ENCODE assay signal across 28 cellular contexts in genomic region chr1:42145726-42146125, GRCh38. TPM values are rescaled to one million over a fixed set of nuclear protein-coding genes. Genes with fewer than 3 reads are reported as not detected.
"Had no signal": no experiment of that assay in that cellular context is flagged by ENCODE, and none has a peak within 500 bp of the region (broad histone marks: within the 10 kb centered on the region; RNA-seq: fewer than 3 reads in every experiment).

No MANE protein-coding gene starts in this region.

- H3K9me3 ChIP-seq: mucosa of descending colon, prostate gland, tibial artery had no signal

- H3K4me3 ChIP-seq: mucosa of descending colon, prostate gland, tibial artery had no signal

- H3K36me3 ChIP-seq: brain microvascular endothelial cell, prostate gland, tibial artery had no signal

- H3K4me1 ChIP-seq: prostate gland, tibial artery had no signal

- FAIRE-seq: endothelial cell of umbilical vein, TTC549 had no signal

- DNase-seq: activated CD4-positive, alpha-beta T cell treated with anti-CD3 and anti-CD28 coated beads for 1 hour; activated CD4-positive, alpha-beta T cell treated with anti-CD3 and anti-CD28 coated beads, Interleukin-2, amount 50 U/mL, for 1 hour; activated CD8-positive, alpha-beta T cell treated with anti-CD3 and anti-CD28 coated beads, Interleukin-2, amount 10 ng/mL, durations not matched to agents 7 days and 5 days; activated gamma-delta T cell treated with Interleukin-2 at 50 U/mL for 16 hours; brain microvascular endothelial cell; caudate nucleus; dermis blood vessel endothelial cell; effector memory CD4-positive, alpha-beta T cell; foreskin melanocyte; hippocampal formation; mesenchymal stem cell; right cardiac atrium; stimulated activated CD4-positive, alpha-beta T cell treated with anti-CD3 and anti-CD28 coated beads, Interleukin-1b, Interleukin-23, amount 100 ng/mL, for 48 hours; stimulated activated naive CD8-positive, alpha-beta T cell treated with anti-CD3 and anti-CD28 coated beads, Interleukin-15, amount 100 ng/mL, for 72 hours; T-helper 1 cell; tibial artery had no signal

- H3K27ac ChIP-seq: brain microvascular endothelial cell, prostate gland, tibial artery had no signal

- H3K27ac Mint-ChIP-seq: activated CD8-positive, alpha-beta T cell treated with anti-CD3 and anti-CD28 coated beads, Interleukin-2, amount 10 ng/mL, durations not matched to agents 7 days and 5 days; activated naive CD4-positive, alpha-beta T cell treated with anti-CD3 and anti-CD28 coated beads, Interleukin-2, amount 50 U/mL, for 24 hours; activated T-helper 1 cell treated with anti-CD3 and anti-CD28 coated beads, Interleukin-12 subunit alpha, Interleukin-12 subunit beta, Interleukin-2, Interleukin-4 antibody, amounts not matched to agents 30 ng/mL and 10 ng/mL and 1 ng/mL, durations not matched to agents 14 hours and 24 hours and 36 hours; stimulated activated naive CD8-positive, alpha-beta T cell treated with anti-CD3 and anti-CD28 coated beads, Interleukin-15, amount 100 ng/mL, for 72 hours had no signal

- H3K4me3 Mint-ChIP-seq: activated CD8-positive, alpha-beta T cell treated with anti-CD3 and anti-CD28 coated beads, Interleukin-2, amount 10 ng/mL, durations not matched to agents 7 days and 5 days; activated naive CD4-positive, alpha-beta T cell treated with anti-CD3 and anti-CD28 coated beads, Interleukin-2, amount 50 U/mL, for 24 hours; activated T-helper 1 cell treated with anti-CD3 and anti-CD28 coated beads, Interleukin-12 subunit alpha, Interleukin-12 subunit beta, Interleukin-2, Interleukin-4 antibody, amounts not matched to agents 30 ng/mL and 10 ng/mL and 1 ng/mL, durations not matched to agents 14 hours and 24 hours and 36 hours; stimulated activated naive CD8-positive, alpha-beta T cell treated with anti-CD3 and anti-CD28 coated beads, Interleukin-15, amount 100 ng/mL, for 72 hours had no signal

- H3K36me3 Mint-ChIP-seq: activated naive CD4-positive, alpha-beta T cell treated with anti-CD3 and anti-CD28 coated beads, Interleukin-2, amount 50 U/mL, for 24 hours had no signal

- H3K9me3 Mint-ChIP-seq: activated naive CD4-positive, alpha-beta T cell treated with anti-CD3 and anti-CD28 coated beads, Interleukin-2, amount 50 U/mL, for 24 hours; activated T-helper 1 cell treated with anti-CD3 and anti-CD28 coated beads, Interleukin-12 subunit alpha, Interleukin-12 subunit beta, Interleukin-2, Interleukin-4 antibody, amounts not matched to agents 30 ng/mL and 10 ng/mL and 1 ng/mL, durations not matched to agents 14 hours and 24 hours and 36 hours; stimulated activated naive CD8-positive, alpha-beta T cell treated with anti-CD3 and anti-CD28 coated beads, Interleukin-15, amount 100 ng/mL, for 72 hours had no signal

- ATAC-seq: activated CD8-positive, alpha-beta T cell treated with anti-CD3 and anti-CD28 coated beads, Interleukin-2, amount 10 ng/mL, durations not matched to agents 7 days and 5 days; esophagus mucosa; mucosa of descending colon; stimulated activated naive CD8-positive, alpha-beta T cell treated with anti-CD3 and anti-CD28 coated beads, Interleukin-15, amount 100 ng/mL, for 72 hours had no signal

- H3K4me1 Mint-ChIP-seq: stimulated activated naive CD8-positive, alpha-beta T cell treated with anti-CD3 and anti-CD28 coated beads, Interleukin-15, amount 100 ng/mL, for 72 hours had no signal

RNA-seq across cellular contexts. Expression of gene GUCA2B, which starts 7.5 kb away (rescaled TPM):
- total RNA-seq: activated CD8-positive, alpha-beta T cell treated with anti-CD3 and anti-CD28 coated beads, Interleukin-2, amount 10 ng/mL, durations not matched to agents 7 days and 5 days; activated T-helper 1 cell treated with anti-CD3 and anti-CD28 coated beads, Interleukin-12 subunit alpha, Interleukin-12 subunit beta, Interleukin-2, Interleukin-4 antibody, amounts not matched to agents 30 ng/mL and 10 ng/mL and 1 ng/mL, durations not matched to agents 14 hours and 24 hours and 36 hours; aorta; dermis blood vessel endothelial cell; endothelial cell of umbilical vein; esophagus mucosa; omental fat pad; prostate gland; right cardiac atrium; skeletal muscle tissue had no signal
- polyA plus RNA-seq: endothelial cell of umbilical vein, neural cell, right cardiac atrium had no signal

RNA-seq across cellular contexts. Expression of gene GUCA2A, which starts 18.8 kb away (rescaled TPM):
- total RNA-seq: activated CD8-positive, alpha-beta T cell treated with anti-CD3 and anti-CD28 coated beads, Interleukin-2, amount 10 ng/mL, durations not matched to agents 7 days and 5 days; activated T-helper 1 cell treated with anti-CD3 and anti-CD28 coated beads, Interleukin-12 subunit alpha, Interleukin-12 subunit beta, Interleukin-2, Interleukin-4 antibody, amounts not matched to agents 30 ng/mL and 10 ng/mL and 1 ng/mL, durations not matched to agents 14 hours and 24 hours and 36 hours; aorta; dermis blood vessel endothelial cell; endothelial cell of umbilical vein; esophagus mucosa; lower leg skin; omental fat pad; prostate gland; right cardiac atrium; skeletal muscle tissue had no signal
- polyA plus RNA-seq: endothelial cell of umbilical vein, neural cell, right cardiac atrium had no signal
